ENCODE assay signal across 8 cellular contexts in genomic region chr7:102287465-102288146, GRCh38. TPM values are rescaled to one million over a fixed set of nuclear protein-coding genes. Genes with fewer than 3 reads are reported as not detected.
DNase-seq lines count a peak whose midpoint lies in the region; ATAC-seq and TF ChIP-seq lines count a peak whose summit lies in the region.

No MANE protein-coding gene starts in this region.

- peaks cover 0 to 16% (median 0%) of the 10 kb centered on the region in 4 donors for H3K27me3 ChIP-seq in esophagus muscularis mucosa
- no peaks in the 10 kb centered on the region for H3K27me3 ChIP-seq in naive thymus-derived CD4-positive, alpha-beta T cell (ENCODE audit: control insufficient read depth in 2 of 2, insufficient read depth in 2 of 2, low read length in 2 of 2)

- TF ChIP-seq EP300 in esophagus muscularis mucosa (IDR thresholded peaks at IDR 0.05), result no peak

- H3K4me1 ChIP-seq in esophagus muscularis mucosa, result peaks cover 15 to 42% (median 36%) of the 10 kb centered on the region in 4 donors
- H3K4me1 ChIP-seq in naive thymus-derived CD4-positive, alpha-beta T cell (ENCODE audit: control insufficient read depth in 2 of 2, insufficient read depth in 2 of 2, low read length in 2 of 2), result peaks cover 17 to 20% of the 10 kb centered on the region in 2 donors

- H3K36me3 Mint-ChIP-seq in T-helper 17 cell (ENCODE audit: low read depth), result no peaks in the 10 kb centered on the region
- H3K36me3 Mint-ChIP-seq in naive thymus-derived CD4-positive, alpha-beta T cell, result no peaks in the 10 kb centered on the region

- no peak for TF ChIP-seq POLR2A in esophagus muscularis mucosa (IDR thresholded peaks at IDR 0.05; ENCODE audit: low read depth)

- peaks cover 4% of the 10 kb centered on the region for H3K27me3 Mint-ChIP-seq in T-helper 17 cell
- H3K27me3 Mint-ChIP-seq in naive thymus-derived CD4-positive, alpha-beta T cell, result peaks cover 0 to 22% (median 0%) of the 10 kb centered on the region in 5 donors

- no peaks in the 10 kb centered on the region for H3K9me3 ChIP-seq in T-helper 17 cell (ENCODE audit: control insufficient read depth, low read length, poor library complexity, severe bottlenecking)
- H3K9me3 ChIP-seq in esophagus muscularis mucosa, result no peaks in the 10 kb centered on the region
- H3K9me3 ChIP-seq in naive thymus-derived CD4-positive, alpha-beta T cell (ENCODE audit: control insufficient read depth in 2 of 3, low read length in 3 of 3), result no peaks in the 10 kb centered on the region

- H3K9me3 Mint-ChIP-seq in naive thymus-derived CD4-positive, alpha-beta T cell, result no peaks in the 10 kb centered on the region

- peak overlapping the region in 3 of 4 donors; percentile 62 to 69 (median 63) for H3K27ac ChIP-seq in esophagus muscularis mucosa (replicated peaks in 1 of 4)
- H3K27ac ChIP-seq in naive thymus-derived CD4-positive, alpha-beta T cell (ENCODE audit: low read depth, low read length), result peak overlapping the region; percentile 44

- peak overlapping the region; percentile 73 to 91 (median 86) for H3K4me3 ChIP-seq in esophagus muscularis mucosa
- H3K4me3 ChIP-seq in naive thymus-derived CD4-positive, alpha-beta T cell (ENCODE audit: low read length), result peak overlapping the region; percentile 67

- peak; percentile 22 for ATAC-seq in HG03280 (IDR thresholded peaks at IDR 0.05; ENCODE audit: unreplicated experiment)
- ATAC-seq in T-helper 17 cell, result no peak
- ATAC-seq in naive thymus-derived CD4-positive, alpha-beta T cell, result no peak
- no peak for ATAC-seq in GM21528 (IDR thresholded peaks at IDR 0.05; ENCODE audit: low FRiP score, unreplicated experiment)

- peak overlapping the region; percentile 81 for H3K4me3 Mint-ChIP-seq in T-helper 17 cell
- peak overlapping the region; percentile 36 to 81 (median 60) for H3K4me3 Mint-ChIP-seq in naive thymus-derived CD4-positive, alpha-beta T cell

- intact Hi-C loops in esophagus muscularis mucosa (cut with DNase I), result no loop called here
- intact Hi-C loops in naive thymus-derived CD4-positive, alpha-beta T cell (cut with micrococcal nuclease), result loop anchor here (2.0 to 10.0 kb wide), 6 partner anchors 75 to 787 kb away; partner anchors contain the start of genes ALKBH4 (in 2 of the 2), LRWD1 (in 2 of the 2), ARMC10 (in 1 of the 2) and CUX1 (in 1 of the 2)

- CTCF ChIA-PET in naive thymus-derived CD4-positive, alpha-beta T cell (lab: Charles Lee), result interaction anchor here (0.8 kb wide), 1 partner anchor 106 kb away, joined by 3 read pairs; no protein-coding TSS in a partner anchor

- POLR2A ChIA-PET in naive thymus-derived CD4-positive, alpha-beta T cell (lab: Charles Lee), result interaction anchor here (0.6 to 1.2 kb wide), 2 partner anchors 109 to 546 kb away, joined by 3 to 4 read pairs; partner anchors contain the start of gene PRKRIP1

- DNase-seq in EL (peak; percentile 37), T-helper 17 cell (no peak), esophagus muscularis mucosa (ENCODE audit: extremely low spot score) (no peak), NCI-H128 (lab: John Stamatoyannopoulos, UW; ENCODE audit: unreplicated experiment) (no peak), GM13977 (ENCODE audit: low spot score) (no peak)
- DNase-seq in naive thymus-derived CD4-positive, alpha-beta T cell, result peak in 4 of 9 donors; percentile 11 to 35 (median 20)

- 18% methylated on average over 4 of the region's 37 CpGs for whole genome bisulfite sequencing in esophagus muscularis mucosa

- TF ChIP-seq CTCF in esophagus muscularis mucosa (IDR thresholded peaks at IDR 0.05), result no peak
- no peak for TF ChIP-seq CTCF in GM13977 (IDR thresholded peaks at IDR 0.05; ENCODE audit: extremely low read depth, insufficient read depth, missing control alignments)

- no peaks in the 10 kb centered on the region for H3K36me3 ChIP-seq in esophagus muscularis mucosa
- no peaks in the 10 kb centered on the region for H3K36me3 ChIP-seq in naive thymus-derived CD4-positive, alpha-beta T cell (ENCODE audit: control insufficient read depth in 2 of 3, insufficient read depth in 3 of 3, low read length in 3 of 3)

- no peak overlapping the region for H3K27ac Mint-ChIP-seq in T-helper 17 cell
- no peak overlapping the region for H3K27ac Mint-ChIP-seq in naive thymus-derived CD4-positive, alpha-beta T cell

- peaks cover 31% of the 10 kb centered on the region for H3K4me1 Mint-ChIP-seq in T-helper 17 cell
- peaks cover 22 to 43% (median 37%) of the 10 kb centered on the region in 7 donors for H3K4me1 Mint-ChIP-seq in naive thymus-derived CD4-positive, alpha-beta T cell

- in situ Hi-C loops in GM13977 (cut with MboI; ENCODE audit: low pct_unique_long_range_greater_than_20kb, low sequenced_read_pairs, unreplicated experiment), result no loop called here

RNA-seq across cellular contexts. Expression of gene SH2B2, which starts 0.9 kb away (rescaled TPM):
- total RNA-seq in T-helper 17 cell (1 to 10 TPM; 2.0 to 2.1 TPM), esophagus muscularis mucosa (10 to 100 TPM in 1 of 4 donors, 1 to 10 TPM in 3; 3.7 to 10.9 (median 8.9) TPM)
- total RNA-seq in naive thymus-derived CD4-positive, alpha-beta T cell, result 10 to 100 TPM in 1 of 5 experiments, 1 to 10 TPM in 3, under 1 TPM in 1; 0.87 to 10.9 (median 2.0) TPM
- polyA plus RNA-seq in naive thymus-derived CD4-positive, alpha-beta T cell, result under 1 TPM; 0.25 to 0.58 TPM
